Comparison of ENCODE assay signal across 8 cellular contexts in the genomic region with DNA sequence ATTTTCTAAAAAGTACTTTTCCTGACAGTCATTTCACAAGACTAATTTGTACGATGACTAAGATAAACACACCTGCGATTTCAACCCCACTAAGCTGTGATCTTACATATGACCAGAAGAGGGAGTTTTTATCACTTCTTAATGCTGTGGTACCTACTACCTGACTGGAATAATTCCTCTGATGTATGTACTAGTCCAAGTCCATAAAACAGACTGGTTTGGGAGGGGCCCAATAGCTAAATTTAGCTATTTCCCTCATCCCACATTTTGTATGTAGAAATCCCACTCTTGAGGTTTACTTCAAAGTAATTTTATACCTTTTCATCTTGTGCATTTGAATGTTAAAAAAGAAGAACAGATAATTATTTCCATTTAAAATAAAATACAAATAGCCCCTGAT. TPM values are rescaled to one million over a fixed set of nuclear protein-coding genes. Genes with fewer than 3 reads are reported as not detected.
DNase-seq lines count a peak whose midpoint lies in the region; ATAC-seq, FAIRE-seq and TF ChIP-seq lines count a peak whose summit lies in the region.

No MANE protein-coding gene starts in this region.

- no peak overlapping the region for H3K4me3 Mint-ChIP-seq in T-helper 2 cell treated with Interferon-gamma antibody and Interleukin-4, amounts not matched to agents 5 μg/mL and 100 μg/mL, for 36 hours

- H3K27ac ChIP-seq in Panc1 (ENCODE audit: low read length) (no peak overlapping the region), pancreas (peak overlapping the region in 1 of 4 donors; percentile 73)

- H3K36me3 Mint-ChIP-seq in T-helper 2 cell treated with Interferon-gamma antibody and Interleukin-4, amounts not matched to agents 5 μg/mL and 100 μg/mL, for 36 hours (ENCODE audit: low read depth), result peaks cover 5% of the 10 kb centered on the region

- H3K9me3 ChIP-seq in Panc1 (ENCODE audit: control insufficient read depth, insufficient read depth, low read depth, low read length) (no peaks in the 10 kb centered on the region), pancreas (no peaks in the 10 kb centered on the region)

- FAIRE-seq in pancreas (lab: Jason Lieb, UNC), result no peak
- FAIRE-seq in frontal cortex (lab: Jason Lieb, UNC), result no peak

- H3K36me3 ChIP-seq in Panc1 (ENCODE audit: control insufficient read depth, insufficient read depth, low read length) (no peaks in the 10 kb centered on the region; the same call in 1 of the 2 replicates), pancreas (no peaks in the 10 kb centered on the region)

- in situ Hi-C loops in Panc1 (cut with HindIII; ENCODE audit: low pct_unique_long_range_greater_than_20kb, low sequenced_read_pairs), result no loop called here

- peaks cover 43% of the 10 kb centered on the region for H3K4me1 Mint-ChIP-seq in T-helper 2 cell treated with Interferon-gamma antibody and Interleukin-4, amounts not matched to agents 5 μg/mL and 100 μg/mL, for 36 hours (ENCODE audit: low read depth)

- ATAC-seq in GM19438 (IDR thresholded peaks at IDR 0.05; ENCODE audit: low read depth, unreplicated experiment), result peak; percentile 80
- ATAC-seq in HG03432 (IDR thresholded peaks at IDR 0.05; ENCODE audit: unreplicated experiment), result peak; percentile 83
- peak; percentile 76; the same call in 1 of the 2 replicates for ATAC-seq in Panc1
- peak; percentile 89 for ATAC-seq in esophagus mucosa
- ATAC-seq in pancreas, result peak; percentile 71 to 83 (median 81)

- no peaks in the 10 kb centered on the region for H3K9me3 Mint-ChIP-seq in T-helper 2 cell treated with Interferon-gamma antibody and Interleukin-4, amounts not matched to agents 5 μg/mL and 100 μg/mL, for 36 hours

- no peak overlapping the region for H3K27ac Mint-ChIP-seq in T-helper 2 cell treated with Interferon-gamma antibody and Interleukin-4, amounts not matched to agents 5 μg/mL and 100 μg/mL, for 36 hours

- TF ChIP-seq CTCF in Panc1 (IDR thresholded peaks at IDR 0.05) (peak; percentile 51; the same call in 1 of the 2 replicates), pancreas (IDR thresholded peaks at IDR 0.05) (peak; percentile 37 to 68 (median 42))

- CTCF ChIA-PET in Panc1 (lab: Charles Lee), result no interaction called here

- intact Hi-C loops in Panc1 (cut with micrococcal nuclease; ENCODE audit: unreplicated experiment) (no loop called here), pancreas (cut with DNase I) (loop anchor here in 1 of 3 donors (5.0 kb wide), 1 partner anchor 35 kb away; no protein-coding TSS in a partner anchor)

- H3K4me1 ChIP-seq in Panc1 (ENCODE audit: control insufficient read depth, insufficient read depth, low read length), result peaks cover 7% of the 10 kb centered on the region
- peaks cover 50 to 82% (median 66%) of the 10 kb centered on the region in 3 donors for H3K4me1 ChIP-seq in pancreas

- no TSS peak for BruUV-seq in Panc1 (replicated peaks; lab: Mats Ljungman, UMichigan)

- H3K27me3 ChIP-seq in Panc1 (ENCODE audit: control insufficient read depth, insufficient read depth, low read length) (no peaks in the 10 kb centered on the region), pancreas (no peaks in the 10 kb centered on the region)

- DNase-seq in GF-D8 (lab: John Stamatoyannopoulos, UW), result peak; percentile 54
- DNase-seq in Panc1 (ENCODE audit: low read depth, low spot score), result peak; percentile 28
- DNase-seq in pancreas, result no peak
- no peak for DNase-seq in T-helper 2 cell treated with Interferon-gamma antibody and Interleukin-4, amounts not matched to agents 5 μg/mL and 100 μg/mL, for 36 hours (ENCODE audit: low spot score)
- DNase-seq in frontal cortex (ENCODE audit: low spot score in 2 of 2), result no peak

- POLR2A ChIA-PET in Panc1 (lab: Charles Lee), result no interaction called here

- no peaks in the 10 kb centered on the region for H3K27me3 Mint-ChIP-seq in T-helper 2 cell treated with Interferon-gamma antibody and Interleukin-4, amounts not matched to agents 5 μg/mL and 100 μg/mL, for 36 hours (ENCODE audit: low read depth)

- H3K4me3 ChIP-seq in Panc1 (ENCODE audit: low read depth in 2 of 2, low read length in 2 of 2), result no peak overlapping the region
- H3K4me3 ChIP-seq in pancreas, result no peak overlapping the region

- 2 to 3% methylated on average over 2 of the region's 2 CpGs for WGBS in pancreas, 2 donors

RNA-seq across cellular contexts. Expression of gene SCAANT1, which starts 49.7 kb away (rescaled TPM):
- total RNA-seq in Panc1 (2021; ENCODE audit: unreplicated experiment) (not detected), esophagus mucosa (not detected), pancreas (not detected), frontal cortex (not detected)
- not detected for polyA plus RNA-seq in Panc1 (2012; ENCODE audit: insufficient read length)
- not detected for polyA plus RNA-seq in pancreas

Comparison
In these comparisons a context has a peak if more than half of its experiments do, and no peak if none do; other contexts are left out.
1. DNase-seq: peak in GF-D8 (single experiment) and Panc1 (single experiment); none in pancreas (0 of 6), T-helper 2 cell treated with Interferon-gamma antibody and Interleukin-4, amounts not matched to agents 5 μg/mL and 100 μg/mL, for 36 hours (single experiment) and frontal cortex (0 of 2).
2. Peak in every context shown above with its lines, with median percentiles within 50 percentile points of each other: ATAC-seq.